ENCODE assay signal across 8 cellular contexts in the genomic region with DNA sequence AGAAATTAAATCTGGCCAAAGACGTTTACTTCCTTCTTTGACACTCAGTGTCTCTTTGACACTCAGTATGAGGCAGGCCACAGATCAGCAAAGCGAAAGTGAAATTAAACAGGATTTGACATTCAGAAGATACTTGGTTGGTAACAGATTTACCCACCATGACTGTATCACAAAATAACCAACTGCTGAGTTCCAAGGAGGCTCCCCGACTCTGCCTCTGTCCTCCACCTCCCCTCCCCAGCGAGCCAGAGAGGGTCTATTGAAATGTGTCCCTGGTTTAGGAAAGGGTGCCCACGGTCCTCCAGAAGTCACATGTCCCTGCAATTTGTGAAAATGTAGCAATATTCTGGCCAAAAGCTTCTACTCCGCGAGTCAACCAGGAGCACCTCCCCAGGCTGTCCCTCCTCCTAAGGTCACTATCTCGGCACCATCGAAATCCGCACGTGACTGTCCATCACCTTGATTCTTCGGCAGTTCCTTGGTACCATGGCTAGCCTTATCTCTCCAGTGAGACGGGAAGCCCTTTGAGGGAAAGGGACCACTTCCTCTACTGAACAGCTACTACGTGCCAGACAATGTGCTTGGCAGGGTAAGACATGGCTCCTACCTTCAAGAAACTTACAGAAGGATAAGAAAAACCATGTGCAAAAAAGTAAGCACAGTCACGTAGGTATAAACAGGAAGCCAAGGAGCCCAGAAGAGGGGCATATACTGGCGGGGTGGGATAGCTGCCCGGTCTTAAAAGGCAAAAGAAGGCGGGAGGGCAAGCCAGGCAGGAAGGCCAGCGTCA. TPM values are rescaled to one million over a fixed set of nuclear protein-coding genes. Genes with fewer than 3 reads are reported as not detected.
DNase-seq lines count a peak whose midpoint lies in the region; ATAC-seq and TF ChIP-seq lines count a peak whose summit lies in the region.

No MANE protein-coding gene starts in this region.

- H3K27me3 ChIP-seq in SJCRH30 (no peaks in the 10 kb centered on the region), body of pancreas (no peaks in the 10 kb centered on the region)

- H3K4me3 ChIP-seq in SJCRH30, result peak overlapping the region; percentile 91
- H3K4me3 ChIP-seq in body of pancreas, result peak overlapping the region; percentile 74 to 75

- CTCF ChIA-PET in activated CD4-positive, alpha-beta T cell treated with anti-CD3 and anti-CD28 coated beads for 36 hours (lab: Charles Lee), result interaction anchor here (1.0 kb wide), 1 partner anchor 22 kb away, joined by 4 read pairs; no protein-coding TSS in a partner anchor

- H3K27ac Mint-ChIP-seq in activated CD4-positive, alpha-beta T cell treated with anti-CD3 and anti-CD28 coated beads for 36 hours, result peak overlapping the region; percentile 94

- H3K4me1 ChIP-seq in SJCRH30 (peaks cover 13% of the 10 kb centered on the region; the same call in 1 of the 2 replicates), body of pancreas (peaks cover 26% of the 10 kb centered on the region)

- DNase-seq in activated CD4-positive, alpha-beta T cell treated with anti-CD3 and anti-CD28 coated beads for 36 hours, result peak; percentile 59
- DNase-seq in activated CD4-positive, alpha-beta T cell treated with anti-CD3 and anti-CD28 coated beads for 1 hour, result no peak
- DNase-seq in SJCRH30 (no peak), body of pancreas (peak in 1 of 4 donors; percentile 35), kidney tubule cell (ENCODE audit: low spot score) (peak; percentile 72), D341Med (ENCODE audit: low spot score) (no peak)
- DNase-seq in stimulated activated CD4-positive, alpha-beta T cell treated with anti-CD3 and anti-CD28 coated beads, Interleukin-4, amount 100 ng/mL, for 48 hours (ENCODE audit: low read depth in 2 of 2), result peak; percentile 6 to 16

- H3K36me3 ChIP-seq in SJCRH30 (no peaks in the 10 kb centered on the region), body of pancreas (replicated peaks in 1 of 2; ENCODE audit: insufficient read depth in 1 of 2, low read depth in 2 of 2) (no peaks in the 10 kb centered on the region)

- WGBS in body of pancreas, 2 donors, result 36% methylated on average over 19 of the region's 19 CpGs

- POLR2A ChIA-PET in activated CD4-positive, alpha-beta T cell treated with anti-CD3 and anti-CD28 coated beads for 36 hours (lab: Charles Lee), result interaction anchor here (0.9 to 2.5 kb wide), 2 partner anchors 18 to 111 kb away, joined by 4 to 11 read pairs; partner anchors contain the start of genes BRCA2 and ZAR1L

- H3K9me3 ChIP-seq in SJCRH30 (replicated peaks) (no peaks in the 10 kb centered on the region), body of pancreas (no peaks in the 10 kb centered on the region)

- H3K27me3 Mint-ChIP-seq in activated CD4-positive, alpha-beta T cell treated with anti-CD3 and anti-CD28 coated beads for 36 hours, result no peaks in the 10 kb centered on the region

- H3K27ac ChIP-seq in SJCRH30 (peak overlapping the region; percentile 56; the same call in 1 of the 2 replicates), body of pancreas (peak overlapping the region in 3 of 4 donors; percentile 89 to 96 (median 91))

- intact Hi-C loops in activated CD4-positive, alpha-beta T cell treated with anti-CD3 and anti-CD28 coated beads for 36 hours (cut with DNase I, micrococcal nuclease), result loop anchor here (1.0 to 5.0 kb wide), 12 partner anchors 18 to 1264 kb away; partner anchors contain the start of genes BRCA2 (in 1 of the 2), FRY (in 1 of the 2), HSPH1 (in 1 of the 2) and N4BP2L2 (in 1 of the 2)
- intact Hi-C loops in body of pancreas (cut with DNase I), result no loop called here

- H3K4me3 Mint-ChIP-seq in activated CD4-positive, alpha-beta T cell treated with anti-CD3 and anti-CD28 coated beads for 36 hours, result peak overlapping the region; percentile 86

- TF ChIP-seq POLR2A in body of pancreas (IDR thresholded peaks at IDR 0.05), result no peak

- no peak for TF ChIP-seq CTCF in body of pancreas (IDR thresholded peaks at IDR 0.05)

- H3K4me1 Mint-ChIP-seq in activated CD4-positive, alpha-beta T cell treated with anti-CD3 and anti-CD28 coated beads for 36 hours, result peaks cover 31% of the 10 kb centered on the region

- H3K9me3 Mint-ChIP-seq in activated CD4-positive, alpha-beta T cell treated with anti-CD3 and anti-CD28 coated beads for 36 hours (ENCODE audit: low read depth), result no peaks in the 10 kb centered on the region

- peak; percentile 68 for ATAC-seq in activated CD4-positive, alpha-beta T cell treated with anti-CD3 and anti-CD28 coated beads for 36 hours
- ATAC-seq in HG03060 (IDR thresholded peaks at IDR 0.05; ENCODE audit: low read depth, unreplicated experiment) (peak; percentile 34), body of pancreas (no peak)

- peaks cover 35% of the 10 kb centered on the region for H3K36me3 Mint-ChIP-seq in activated CD4-positive, alpha-beta T cell treated with anti-CD3 and anti-CD28 coated beads for 36 hours (ENCODE audit: low read depth)

RNA-seq across cellular contexts. Expression of gene N4BP2L1, which starts 1.5 kb away (rescaled TPM):
- total RNA-seq in activated CD4-positive, alpha-beta T cell treated with anti-CD3 and anti-CD28 coated beads for 36 hours, result 10 to 100 TPM; 16.1 to 16.5 TPM
- total RNA-seq in SJCRH30 (2014; rRNA removed; shearing (Covaris generic)), result 6.3 and 10.4 TPM in 2 replicates
- 10 to 100 TPM; 18.5 to 20.5 TPM for total RNA-seq in body of pancreas

Comparison
In these comparisons a context has a peak if more than half of its experiments do, and no peak if none do; other contexts are left out.
1. DNase-seq: peak in activated CD4-positive, alpha-beta T cell treated with anti-CD3 and anti-CD28 coated beads for 36 hours (single experiment), kidney tubule cell (single experiment) and stimulated activated CD4-positive, alpha-beta T cell treated with anti-CD3 and anti-CD28 coated beads, Interleukin-4, amount 100 ng/mL, for 48 hours (2 of 2); none in activated CD4-positive, alpha-beta T cell treated with anti-CD3 and anti-CD28 coated beads for 1 hour (single experiment), SJCRH30 (0 of 2) and D341Med (single experiment).